Comparison of ENCODE assay signal across 9 cellular contexts in genomic region chr2:236168110-236169067, GRCh38. TPM values are rescaled to one million over a fixed set of nuclear protein-coding genes. Genes with fewer than 3 reads are reported as not detected.
A peak's percentile ranks its signal among the peaks of the same experiment; 100 is the strongest.
DNase-seq lines count a peak whose midpoint lies in the region; ATAC-seq and TF ChIP-seq lines count a peak whose summit lies in the region.
"Had no signal": no experiment of that assay in that cellular context is flagged by ENCODE, and none has a peak within 500 bp of the region (broad histone marks: within the 10 kb centered on the region; RNA-seq: fewer than 3 reads in every experiment).

GBX2 (minus strand) TSS chr2:236168386; CDS start chr2:236167971, 415 bp downstream.

- H3K4me1 ChIP-seq in hepatocyte (ENCODE audit: insufficient read depth): peaks cover 36% of the 10 kb centered on the region
- peaks cover 54% of the 10 kb centered on the region for H3K4me1 ChIP-seq in smooth muscle cell (ENCODE audit: low read depth)

- no peak for ATAC-seq in HG02759 (IDR thresholded peaks at IDR 0.05; ENCODE audit: unreplicated experiment)
- ATAC-seq in GM21529 (IDR thresholded peaks at IDR 0.05; ENCODE audit: unreplicated experiment): no peak

- H3K9me3 ChIP-seq in hepatocyte (ENCODE audit: low read depth): no peaks in the 10 kb centered on the region
- no peaks in the 10 kb centered on the region for H3K9me3 ChIP-seq in smooth muscle cell (replicated peaks; ENCODE audit: low read depth)

- no peak within 1 kb of the TSS for H3K4me3 Mint-ChIP-seq in activated CD4-positive, alpha-beta memory T cell treated with anti-CD3 and anti-CD28 coated beads for 36 hours

- intact Hi-C loops in activated CD4-positive, alpha-beta memory T cell treated with anti-CD3 and anti-CD28 coated beads for 36 hours (cut with micrococcal nuclease): loop anchor here (10.0 kb wide), 1 partner anchor 494 kb away; no protein-coding TSS in a partner anchor

- peak within 1 kb of the TSS; percentile 16 for H3K4me3 ChIP-seq in NB4 (ENCODE audit: low read depth, low read length)
- peak within 1 kb of the TSS; percentile 20 for H3K4me3 ChIP-seq in hepatocyte
- H3K4me3 ChIP-seq in smooth muscle cell: peak within 1 kb of the TSS; percentile 48

- POLR2A ChIA-PET in activated CD4-positive, alpha-beta memory T cell treated with anti-CD3 and anti-CD28 coated beads for 36 hours (lab: Charles Lee): no interaction called here

- H3K36me3 Mint-ChIP-seq in activated CD4-positive, alpha-beta memory T cell treated with anti-CD3 and anti-CD28 coated beads for 36 hours: no peaks in the 10 kb centered on the region

- no peaks in the 10 kb centered on the region for H3K36me3 ChIP-seq in hepatocyte (replicated peaks; ENCODE audit: insufficient read depth, low read depth)
- H3K36me3 ChIP-seq in smooth muscle cell (ENCODE audit: low read depth): no peaks in the 10 kb centered on the region

- DNase-seq in D341Med (ENCODE audit: low spot score) (peak; percentile 95), NB4 (ENCODE audit: low read depth) (no peak), hepatocyte (ENCODE audit: low spot score) (peak; percentile 78), smooth muscle cell (lab: John Stamatoyannopoulos, UW; ENCODE audit: unreplicated experiment) (no peak), cortex of kidney (lab: John Stamatoyannopoulos, UW) (no peak)
- no peak for DNase-seq in activated CD4-positive, alpha-beta memory T cell treated with anti-CD3 and anti-CD28 coated beads for 36 hours

- TF ChIP-seq CTCF in NB4 (IDR thresholded peaks at IDR 0.05; ENCODE audit: low read depth, low read length): no peak
- no peak for TF ChIP-seq CTCF in hepatocyte (IDR thresholded peaks at IDR 0.05; ENCODE audit: poor library complexity)
- TF ChIP-seq CTCF in smooth muscle cell (IDR thresholded peaks at IDR 0.05; ENCODE audit: borderline replicate concordance, insufficient read depth, poor library complexity, severe bottlenecking): no peak

- H3F3A ChIP-seq in smooth muscle cell (ENCODE audit: low read depth): no peaks in the 10 kb centered on the region

- CTCF ChIA-PET in activated CD4-positive, alpha-beta memory T cell treated with anti-CD3 and anti-CD28 coated beads for 36 hours (lab: Charles Lee): interaction anchor here (0.8 to 1.7 kb wide), 2 partner anchors 12 to 389 kb away, joined by 3 to 7 read pairs; no protein-coding TSS in a partner anchor

- H2AFZ ChIP-seq in hepatocyte: peak within 1 kb of the TSS; percentile 56
- H2AFZ ChIP-seq in smooth muscle cell (ENCODE audit: low read depth): no peak within 1 kb of the TSS

- H3K9ac ChIP-seq in smooth muscle cell (ENCODE audit: low read depth): no peak within 1 kb of the TSS

- no peaks in the 10 kb centered on the region for H3K79me2 ChIP-seq in hepatocyte
- H3K79me2 ChIP-seq in smooth muscle cell (ENCODE audit: low read depth): no peaks in the 10 kb centered on the region

- H3K27me3 ChIP-seq in hepatocyte (peaks cover 100% of the 10 kb centered on the region), smooth muscle cell (ENCODE audit: low read depth) (peaks cover 100% of the 10 kb centered on the region)

- peak within 1 kb of the TSS; percentile 60 for H3K27ac Mint-ChIP-seq in activated CD4-positive, alpha-beta memory T cell treated with anti-CD3 and anti-CD28 coated beads for 36 hours

- peaks cover 56% of the 10 kb centered on the region for H3K27me3 Mint-ChIP-seq in activated CD4-positive, alpha-beta memory T cell treated with anti-CD3 and anti-CD28 coated beads for 36 hours

- no peaks in the 10 kb centered on the region for H3K9me2 ChIP-seq in hepatocyte (replicated peaks; ENCODE audit: insufficient read depth)

- H3K4me2 ChIP-seq in hepatocyte (peak within 1 kb of the TSS; percentile 94), smooth muscle cell (peak within 1 kb of the TSS; percentile 97)

- H3K27ac ChIP-seq in hepatocyte (no peak within 1 kb of the TSS), smooth muscle cell (ENCODE audit: low read depth) (no peak within 1 kb of the TSS)
- H3K27ac ChIP-seq: HL-60 had no signal

- H3K9me3 Mint-ChIP-seq in activated CD4-positive, alpha-beta memory T cell treated with anti-CD3 and anti-CD28 coated beads for 36 hours: no peaks in the 10 kb centered on the region

- 3% methylated on average over 78 of the region's 105 CpGs for WGBS in hepatocyte (ENCODE audit: low lambda C conversion rate, missing lambda C conversion rate)
- WGBS in smooth muscle cell (ENCODE audit: low lambda C conversion rate): 2% methylated on average over 94 of the region's 105 CpGs

- H3K4me1 Mint-ChIP-seq in activated CD4-positive, alpha-beta memory T cell treated with anti-CD3 and anti-CD28 coated beads for 36 hours (ENCODE audit: low read depth): peaks cover 17% of the 10 kb centered on the region

- TF ChIP-seq POLR2A in NB4 (IDR thresholded peaks at IDR 0.05; ENCODE audit: extremely low read depth, insufficient read length): no peak

- no peaks in the 10 kb centered on the region for H4K20me1 ChIP-seq in hepatocyte (ENCODE audit: insufficient read depth, poor library complexity, severe bottlenecking)
- no peaks in the 10 kb centered on the region for H4K20me1 ChIP-seq in smooth muscle cell (ENCODE audit: low read depth)

RNA-seq across cellular contexts. Expression of gene GBX2, which starts in this region (rescaled TPM):
- total RNA-seq in activated CD4-positive, alpha-beta memory T cell treated with anti-CD3 and anti-CD28 coated beads for 36 hours: not detected
- total RNA-seq in hepatocyte (not detected in 2 replicates), smooth muscle cell (not detected in 2 replicates)
- polyA plus RNA-seq in hepatocyte (0.45 TPM in 1 of 2 replicates, not detected in the other), smooth muscle cell (0.27 TPM in 1 of 2 replicates, not detected in the other)

Comparison
In these comparisons a context has a peak if more than half of its experiments do, and no peak if none do; other contexts are left out.
1. Peak in DNase-seq, H3K4me3 ChIP-seq and H3K4me2 ChIP-seq in hepatocyte; RNA of the gene not detected or under 1 TPM.